In the genomic region with DNA sequence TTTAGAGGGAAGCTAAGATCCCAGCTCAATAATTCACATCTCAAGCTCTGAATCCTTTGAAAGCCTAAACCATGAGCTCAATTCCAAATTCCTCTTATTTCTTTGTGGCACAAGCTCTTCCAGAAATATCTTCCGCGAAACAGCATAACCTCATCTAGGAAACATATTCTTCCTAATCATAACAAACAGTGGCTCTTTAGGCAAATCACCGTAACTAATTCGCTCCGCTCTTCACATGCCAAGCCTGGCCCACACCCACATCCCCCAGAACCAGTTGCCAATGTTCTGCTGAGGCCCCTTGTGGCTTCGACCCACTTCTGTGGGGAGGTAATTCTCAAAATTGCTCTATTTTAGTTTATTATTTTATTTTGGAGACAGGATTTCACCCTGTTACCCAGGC, we compare ENCODE assay signal across 9 cellular contexts. TPM values are rescaled to one million over a fixed set of nuclear protein-coding genes. Genes with fewer than 3 reads are reported as not detected.
"Had no signal": no experiment of that assay in that cellular context is flagged by ENCODE, and none has a peak within 500 bp of the region (broad histone marks: within the 10 kb centered on the region; RNA-seq: fewer than 3 reads in every experiment).

No MANE protein-coding gene starts in this region.

- H3K36me3 ChIP-seq: HAP-1 had no signal

- H3K4me3 ChIP-seq: GM23248, GM23338, HAP-1 had no signal

- H3K9me3 ChIP-seq: HAP-1 had no signal

- H3K4me1 ChIP-seq: HAP-1 had no signal

- H3K27ac ChIP-seq: GM23248 had no signal

- DNase-seq: GM23248, GOT3, H7, H9, HCEC 1CT, HFFc6 had no signal

RNA-seq across cellular contexts. Expression of a gene that starts 19.2 kb away (rescaled TPM):
- total RNA-seq: GM23248, H4, HFFc6 had no signal
